In the genomic region with DNA sequence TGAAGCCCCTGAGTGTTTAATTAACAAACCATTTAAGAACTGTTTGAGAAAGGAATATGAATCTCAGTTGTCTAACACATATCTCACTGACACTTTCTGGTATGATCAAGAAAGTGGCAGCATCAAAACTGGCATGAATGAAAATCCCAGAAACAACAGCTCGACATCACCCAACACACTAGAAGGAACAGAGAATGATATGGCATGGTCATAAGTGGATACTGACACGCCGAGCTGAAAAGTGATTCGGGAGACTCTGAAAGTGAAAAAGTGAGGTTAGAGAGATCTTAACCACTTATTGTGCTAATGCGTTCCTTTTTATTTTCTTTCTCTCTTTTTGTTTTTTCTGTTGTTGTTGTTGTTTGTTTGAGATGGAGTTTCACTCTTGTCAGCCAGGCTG, we compare ENCODE assay signal across 19 cellular contexts.
"Had no signal": no experiment of that assay in that cellular context is flagged by ENCODE, and none has a peak within 500 bp of the region (broad histone marks: within the 10 kb centered on the region; RNA-seq: fewer than 3 reads in every experiment).

No MANE protein-coding gene starts in this region.

- DNase-seq: activated CD4-positive, alpha-beta T cell treated with anti-CD3 and anti-CD28 coated beads for 1 hour; activated CD4-positive, alpha-beta T cell treated with anti-CD3 and anti-CD28 coated beads, Interleukin-2, amount 50 U/mL, for 1 hour; activated CD8-positive, alpha-beta T cell treated with anti-CD3 and anti-CD28 coated beads, Interleukin-2, amount 10 ng/mL, durations not matched to agents 7 days and 5 days; activated naive CD8-positive, alpha-beta T cell treated with anti-CD3 and anti-CD28 coated beads, Interleukin-2, amount 10 ng/mL, durations not matched to agents 7 days and 5 days; activated T-cell treated with anti-CD3 and anti-CD28 coated beads, Interleukin-2, amount 50 U/mL, for 1 hour; amniotic stem cell; effector memory CD4-positive, alpha-beta T cell; occipital lobe; small intestine; stomach had no signal

- H3K36me3 Mint-ChIP-seq: stimulated activated memory B cell treated with anti-CD40 and anti-IgM and Interleukin-4, amounts not matched to agents 10 μg/mL and 1 μg/mL and 100 μg/mL, for 72 hours had no signal

- H3K9me3 Mint-ChIP-seq: activated naive CD8-positive, alpha-beta T cell treated with anti-CD3 and anti-CD28 coated beads, Interleukin-2, amount 10 ng/mL, durations not matched to agents 7 days and 5 days; central memory CD8-positive, alpha-beta T cell; stimulated activated memory B cell treated with anti-CD40 and anti-IgM and Interleukin-4, amounts not matched to agents 10 μg/mL and 1 μg/mL and 100 μg/mL, for 72 hours had no signal

- H3K27ac Mint-ChIP-seq: activated CD8-positive, alpha-beta T cell treated with anti-CD3 and anti-CD28 coated beads, Interleukin-2, amount 10 ng/mL, durations not matched to agents 7 days and 5 days; activated naive CD8-positive, alpha-beta T cell treated with anti-CD3 and anti-CD28 coated beads, Interleukin-2, amount 10 ng/mL, durations not matched to agents 7 days and 5 days; stimulated activated memory B cell treated with anti-CD40 and anti-IgM and Interleukin-4, amounts not matched to agents 10 μg/mL and 1 μg/mL and 100 μg/mL, for 72 hours had no signal

- H3K27me3 Mint-ChIP-seq: stimulated activated memory B cell treated with anti-CD40 and anti-IgM and Interleukin-4, amounts not matched to agents 10 μg/mL and 1 μg/mL and 100 μg/mL, for 72 hours had no signal

- FAIRE-seq: colon, endothelial cell of umbilical vein, frontal cortex, islet of Langerhans, small intestine, TTC549 had no signal

- ATAC-seq: activated CD8-positive, alpha-beta T cell treated with anti-CD3 and anti-CD28 coated beads, Interleukin-2, amount 10 ng/mL, durations not matched to agents 7 days and 5 days; esophagus mucosa; sciatic nerve; stimulated activated memory B cell treated with anti-CD40 and anti-IgM and Interleukin-4, amounts not matched to agents 10 μg/mL and 1 μg/mL and 100 μg/mL, for 72 hours had no signal

- H3K4me3 Mint-ChIP-seq: activated CD8-positive, alpha-beta T cell treated with anti-CD3 and anti-CD28 coated beads, Interleukin-2, amount 10 ng/mL, durations not matched to agents 7 days and 5 days; activated naive CD8-positive, alpha-beta T cell treated with anti-CD3 and anti-CD28 coated beads, Interleukin-2, amount 10 ng/mL, durations not matched to agents 7 days and 5 days; central memory CD8-positive, alpha-beta T cell; stimulated activated memory B cell treated with anti-CD40 and anti-IgM and Interleukin-4, amounts not matched to agents 10 μg/mL and 1 μg/mL and 100 μg/mL, for 72 hours had no signal
